Comparison of ENCODE assay signal across 1 cellular context in genomic region chr7:116269466-116269865, GRCh38.
TF ChIP-seq lines count a peak whose summit lies in the region.

No MANE protein-coding gene starts in this region.

TF ChIP-seq in A549, 52 proteins besides CTCF, POLR2A, EP300 and RAD21 (continued from another document):
- TF ChIP-seq ZSCAN20 (CRISPR knock-in tag; IDR thresholded peaks at IDR 0.05) = no peak
- no peak for TF ChIP-seq HOXB13 (CRISPR knock-in tag; IDR thresholded peaks at IDR 0.05; ENCODE audit: low read depth)
TF ChIP-seq in A549: peak in this region for 0.
